Comparison of ENCODE assay signal across 26 cellular contexts in genomic region chr11:61375709-61376108, GRCh38. TPM values are rescaled to one million over a fixed set of nuclear protein-coding genes. Genes with fewer than 3 reads are reported as not detected.
DNase-seq lines count a peak whose midpoint lies in the region; ATAC-seq, FAIRE-seq and TF ChIP-seq lines count a peak whose summit lies in the region.
"Had no signal": no experiment of that assay in that cellular context is flagged by ENCODE, and none has a peak within 500 bp of the region (broad histone marks: within the 10 kb centered on the region; RNA-seq: fewer than 3 reads in every experiment).

No MANE protein-coding gene starts in this region.

- DNase-seq in HepG2 (ENCODE audit: low spot score) (no peak), colonic mucosa (no peak), mucosa of descending colon (no peak), iPS-NIHi7 (ENCODE audit: extremely low spot score) (no peak)
- DNase-seq: 8988T, ACHN, BE2C, Calu3, DMS153, DND-41, KG1, MM.1S, NCI-H1048, NCI-H1417 treated with DMSO at 0.1 percent for 48 hours, NCI-H1694 treated with DMSO at 0.1 percent for 48 hours, NCI-H2081, NCI-H2227 treated with DMSO at 0.1 percent for 48 hours, NCI-H69, OCI-M1 had no signal

- no peaks in the 10 kb centered on the region for H3K27me3 ChIP-seq in liver (ENCODE audit: control insufficient read depth in 4 of 4, insufficient read depth in 4 of 4, low read length in 3 of 4)
- no peaks in the 10 kb centered on the region for H3K27me3 ChIP-seq in HepG2 (ENCODE audit: control insufficient read depth in 1 of 2, insufficient read depth in 2 of 2, low read length in 2 of 2)
- no peaks in the 10 kb centered on the region for H3K27me3 ChIP-seq in colonic mucosa
- H3K27me3 ChIP-seq in thymus (ENCODE audit: control insufficient read depth, insufficient read depth): no peaks in the 10 kb centered on the region
- H3K27me3 ChIP-seq: BE2C had no signal

- POLR2A ChIA-PET in HepG2 (lab: Yijun Ruan, JAX): interaction anchor here (1.9 kb wide), 1 partner anchor 14 kb away, joined by 6 read pairs; the partner anchor contains the start of genes CYB561A3 and TMEM138

- peaks cover 36% of the 10 kb centered on the region for H3K36me3 Mint-ChIP-seq in activated T-helper 17 cell treated with anti-CD3 and anti-CD28 coated beads, Interleukin-2, amount 50 U/mL, for 72 hours (ENCODE audit: low read depth)

- H3K4me3 Mint-ChIP-seq in activated T-helper 17 cell treated with anti-CD3 and anti-CD28 coated beads, Interleukin-2, amount 50 U/mL, for 72 hours: no peak overlapping the region

- H3K4me1 Mint-ChIP-seq in activated T-helper 17 cell treated with anti-CD3 and anti-CD28 coated beads, Interleukin-2, amount 50 U/mL, for 72 hours: no peaks in the 10 kb centered on the region

- TF ChIP-seq CTCF in liver (IDR thresholded peaks at IDR 0.05; ENCODE audit: low read depth, low read length, missing input control) (no peak), HepG2 (CRISPR knock-in tag; IDR thresholded peaks at IDR 0.05) (no peak), colonic mucosa (IDR thresholded peaks at IDR 0.05) (no peak), mucosa of descending colon (IDR thresholded peaks at IDR 0.05) (no peak)

- no peaks in the 10 kb centered on the region for H3K9me3 Mint-ChIP-seq in activated T-helper 17 cell treated with anti-CD3 and anti-CD28 coated beads, Interleukin-2, amount 50 U/mL, for 72 hours

- H3K4me2 ChIP-seq in HepG2 (ENCODE audit: low read depth, low read length): no peak overlapping the region

- no peak for TF ChIP-seq RAD21 in liver (IDR thresholded peaks at IDR 0.05)
- no peak for TF ChIP-seq RAD21 in HepG2 (CRISPR knock-in tag; IDR thresholded peaks at IDR 0.05)

- TF ChIP-seq EP300 in HepG2 (IDR thresholded peaks at IDR 0.05; ENCODE audit: low read depth in 2 of 2, low read length in 2 of 2) (no peak), HepG2 (CRISPR knock-in tag; IDR thresholded peaks at IDR 0.05; ENCODE audit: borderline replicate concordance) (no peak)

- no peak overlapping the region for H2AFZ ChIP-seq in HepG2 (ENCODE audit: low read length)

- BruUV-seq in HepG2 (replicated peaks; lab: Mats Ljungman, UMichigan): no TSS peak

- H3K27me3 Mint-ChIP-seq in activated T-helper 17 cell treated with anti-CD3 and anti-CD28 coated beads, Interleukin-2, amount 50 U/mL, for 72 hours: no peaks in the 10 kb centered on the region

- H3K9ac ChIP-seq in liver (ENCODE audit: low read depth in 1 of 2, low read length in 2 of 2) (no peak overlapping the region), HepG2 (ENCODE audit: insufficient read depth, low read depth, low read length) (no peak overlapping the region), colonic mucosa (ENCODE audit: low read depth in 2 of 2, low read length in 2 of 2) (no peak overlapping the region)

- H3K79me2 ChIP-seq in HepG2 (ENCODE audit: insufficient read depth, low read length): no peaks in the 10 kb centered on the region

- H3K27ac ChIP-seq in liver (ENCODE audit: low read depth in 1 of 2, low read length in 2 of 2) (no peak overlapping the region), HepG2 (ENCODE audit: extremely low read length, insufficient read depth, low read length) (no peak overlapping the region), colonic mucosa (peak overlapping the region; percentile 3), thymus (ENCODE audit: low read depth) (peak overlapping the region; percentile 60)

- H3K36me3 ChIP-seq in liver (ENCODE audit: control insufficient read depth in 4 of 4, insufficient read depth in 3 of 4, low read depth in 1 of 4, low read length in 3 of 4) (no peaks in the 10 kb centered on the region), HepG2 (replicated peaks in 1 of 2; ENCODE audit: control insufficient read depth in 1 of 2, insufficient read depth in 2 of 2, low read length in 2 of 2) (0 out of 5 replicates have a peak, but pooled peaks cover 0 to 2% of the 10 kb centered on the region in 2 experiments), colonic mucosa (no peaks in the 10 kb centered on the region), mucosa of descending colon (ENCODE audit: low read depth) (no peaks in the 10 kb centered on the region), thymus (ENCODE audit: control insufficient read depth, insufficient read depth) (peaks cover 10% of the 10 kb centered on the region)
- H3K36me3 ChIP-seq: BE2C had no signal

- no peak for TF ChIP-seq POLR2A in HepG2 (IDR thresholded peaks at IDR 0.05; ENCODE audit: insufficient read depth in 1 of 2, low read depth in 2 of 2, low read length in 2 of 2)

- no peaks in the 10 kb centered on the region for H4K20me1 ChIP-seq in HepG2 (ENCODE audit: insufficient read depth, low read length)

- FAIRE-seq in HepG2 (lab: Jason Lieb, UNC): no peak
- FAIRE-seq: GM19239, H54, RCC 7860 had no signal

- H3K9me3 ChIP-seq in liver (ENCODE audit: control insufficient read depth in 4 of 4, low read length in 3 of 4) (no peaks in the 10 kb centered on the region), HepG2 (ENCODE audit: low read length) (peaks cover 3% of the 10 kb centered on the region; the same call in 1 of the 2 replicates), colonic mucosa (no peaks in the 10 kb centered on the region), mucosa of descending colon (no peaks in the 10 kb centered on the region), thymus (ENCODE audit: control insufficient read depth) (no peaks in the 10 kb centered on the region)
- H3K9me3 ChIP-seq: BE2C had no signal

- CTCF ChIA-PET in HepG2 (lab: Yijun Ruan, JAX; ENCODE audit: low intra/inter-chr PET ratio, low total read pairs): no interaction called here

- WGBS in liver: 49% methylated on average over 6 of the region's 6 CpGs
- WGBS in HepG2 (ENCODE audit: low lambda C conversion rate): 100% methylated on average over 6 of the region's 6 CpGs
- 92% methylated on average over 6 of the region's 6 CpGs for WGBS in thymus

- ATAC-seq in HepG2 (no peak), mucosa of descending colon (peak; percentile 36), HG03095 (IDR thresholded peaks at IDR 0.05; ENCODE audit: unreplicated experiment) (no peak)
- no peak for ATAC-seq in activated T-helper 17 cell treated with anti-CD3 and anti-CD28 coated beads, Interleukin-2, amount 50 U/mL, for 72 hours (replicated peaks)

- H3K27ac Mint-ChIP-seq in activated T-helper 17 cell treated with anti-CD3 and anti-CD28 coated beads, Interleukin-2, amount 50 U/mL, for 72 hours: no peak overlapping the region

- intact Hi-C loops in HepG2 (cut with micrococcal nuclease; ENCODE audit: unreplicated experiment) (no loop called here), colonic mucosa (cut with DNase I) (no loop called here), mucosa of descending colon (cut with DNase I, micrococcal nuclease) (no loop called here)

- H3K4me1 ChIP-seq in liver (ENCODE audit: control insufficient read depth in 4 of 4, insufficient read depth in 4 of 4, low read length in 3 of 4) (peaks cover 5 to 15% (median 7%) of the 10 kb centered on the region in 4 donors), HepG2 (ENCODE audit: insufficient read depth, low read length) (peaks cover 11% of the 10 kb centered on the region), colonic mucosa (no peaks in the 10 kb centered on the region), mucosa of descending colon (ENCODE audit: low read depth) (peaks cover 2% of the 10 kb centered on the region), thymus (ENCODE audit: control insufficient read depth, insufficient read depth, low read length) (no peaks in the 10 kb centered on the region)
- H3K4me1 ChIP-seq: BE2C had no signal

- in situ Hi-C loops in HepG2 (cut with HindIII; ENCODE audit: extremely low pct_ligation_motif_present, low pct_unique_long_range_greater_than_20kb): no loop called here

- H3K4me3 ChIP-seq in liver (ENCODE audit: low read depth in 1 of 3, low read length in 3 of 3) (no peak overlapping the region), HepG2 (replicated peaks in 1 of 3; ENCODE audit: insufficient read depth in 1 of 3, low read depth in 2 of 3, low read length in 3 of 3) (no peak overlapping the region), colonic mucosa (no peak overlapping the region), mucosa of descending colon (no peak overlapping the region), thymus (ENCODE audit: low read length) (no peak overlapping the region)

RNA-seq across cellular contexts. Expression of gene TMEM138, which starts 13.5 kb away (rescaled TPM):
- total RNA-seq in liver (10 to 100 TPM; 13.5 to 19.7 TPM), HepG2 (2016; rRNA removed; fragmentation: Illumina TruSeq; extraction: Trizol) (29.7 and 43.5 TPM in 2 replicates), colonic mucosa (10 to 100 TPM; 27.4 to 37.7 TPM), mucosa of descending colon (10 to 100 TPM; 35.2 to 38.2 (median 37.8) TPM)
- polyA plus RNA-seq in liver (10 to 100 TPM; 28.8 to 39.6 TPM), HepG2 (2011; rRNA removed) (51.0 and 61.0 TPM in 2 replicates), thymus (53.3 TPM)
- total RNA-seq in HepG2 (2016; cell fraction: cytosol; rRNA removed; fragmentation: Illumina TruSeq; extraction: Trizol; ENCODE audit: low read depth): 51.3 and 54.5 TPM in 2 replicates
- total RNA-seq in HepG2 (2016; cell fraction: insoluble cytoplasmic fraction; rRNA removed; fragmentation: Illumina TruSeq; extraction: Trizol): 30.1 and 40.0 TPM in 2 replicates
- total RNA-seq in HepG2 (2016; cell fraction: membrane; rRNA removed; fragmentation: Illumina TruSeq; extraction: Trizol): 36.1 and 36.5 TPM in 2 replicates
- total RNA-seq in HepG2 (2016; cell fraction: nucleus; rRNA removed; fragmentation: Illumina TruSeq; extraction: Trizol): 41.2 and 47.0 TPM in 2 replicates
- polyA plus RNA-seq in HepG2 (2011; cell fraction: cytosol; rRNA removed): 21.8 and 35.0 TPM in 2 replicates
- 63.4 and 76.1 TPM in 2 replicates for polyA plus RNA-seq in HepG2 (2011; cell fraction: nucleus; rRNA removed)
- 17.6 and 19.2 TPM in 2 replicates for polyA plus RNA-seq in HepG2 (2012)
- polyA plus RNA-seq in HepG2 (2016; cell fraction: cytosol; fragmentation: Illumina TruSeq; extraction: Trizol; ENCODE audit: low read depth): 15.5 and 18.0 TPM in 2 replicates
- polyA plus RNA-seq in HepG2 (2016; cell fraction: insoluble cytoplasmic fraction; fragmentation: Illumina TruSeq; extraction: Trizol; ENCODE audit: low read depth): 42.8 and 45.1 TPM in 2 replicates
- polyA plus RNA-seq in HepG2 (2016; cell fraction: membrane; fragmentation: Illumina TruSeq; extraction: Trizol; ENCODE audit: low read depth): 24.2 and 30.4 TPM in 2 replicates
- polyA plus RNA-seq in HepG2 (2016; cell fraction: nucleus; fragmentation: Illumina TruSeq; extraction: Trizol; ENCODE audit: insufficient read depth, low read depth): 85.3 and 100 TPM in 2 replicates
- 50.4 and 173 TPM in 2 replicates for polyA minus RNA-seq in HepG2 (2011; rRNA and poly(A)+ RNA removed; ENCODE audit: low replicate concordance)
- 9.5 and 9.6 TPM in 2 replicates for polyA minus RNA-seq in HepG2 (2011; cell fraction: cytosol; rRNA and poly(A)+ RNA removed)
- polyA minus RNA-seq in HepG2 (2011; cell fraction: nucleus; rRNA and poly(A)+ RNA removed): 41.6 and 57.1 TPM in 2 replicates
- 10 to 100 TPM; 30.6 to 47.9 TPM for total RNA-seq in activated T-helper 17 cell treated with anti-CD3 and anti-CD28 coated beads, Interleukin-2, amount 50 U/mL, for 72 hours

RNA-seq across cellular contexts. Expression of gene CYB561A3, which starts 14.0 kb away (rescaled TPM):
- total RNA-seq in liver (10 to 100 TPM; 22.2 to 36.5 TPM), HepG2 (2016; rRNA removed; fragmentation: Illumina TruSeq; extraction: Trizol) (11.5 and 14.9 TPM in 2 replicates), colonic mucosa (10 to 100 TPM; 64.2 to 88.5 TPM), mucosa of descending colon (10 to 100 TPM; 65.0 to 91.0 (median 66.6) TPM)
- polyA plus RNA-seq in liver (10 to 100 TPM; 20.2 to 34.6 TPM), HepG2 (2011; rRNA removed) (11.4 and 14.7 TPM in 2 replicates), thymus (20.5 TPM)
- total RNA-seq in HepG2 (2016; cell fraction: cytosol; rRNA removed; fragmentation: Illumina TruSeq; extraction: Trizol; ENCODE audit: low read depth): 5.6 and 5.9 TPM in 2 replicates
- total RNA-seq in HepG2 (2016; cell fraction: insoluble cytoplasmic fraction; rRNA removed; fragmentation: Illumina TruSeq; extraction: Trizol): 11.8 and 15.0 TPM in 2 replicates
- total RNA-seq in HepG2 (2016; cell fraction: membrane; rRNA removed; fragmentation: Illumina TruSeq; extraction: Trizol): 15.7 and 17.1 TPM in 2 replicates
- total RNA-seq in HepG2 (2016; cell fraction: nucleus; rRNA removed; fragmentation: Illumina TruSeq; extraction: Trizol): 11.9 and 12.4 TPM in 2 replicates
- polyA plus RNA-seq in HepG2 (2011; cell fraction: cytosol; rRNA removed): 19.7 and 21.5 TPM in 2 replicates
- 30.1 and 37.5 TPM in 2 replicates for polyA plus RNA-seq in HepG2 (2011; cell fraction: nucleus; rRNA removed)
- polyA plus RNA-seq in HepG2 (2012): 10.9 and 13.2 TPM in 2 replicates
- polyA plus RNA-seq in HepG2 (2016; cell fraction: cytosol; fragmentation: Illumina TruSeq; extraction: Trizol; ENCODE audit: low read depth): 4.6 and 6.4 TPM in 2 replicates
- polyA plus RNA-seq in HepG2 (2016; cell fraction: insoluble cytoplasmic fraction; fragmentation: Illumina TruSeq; extraction: Trizol; ENCODE audit: low read depth): 8.9 and 11.0 TPM in 2 replicates
- 11.1 and 11.3 TPM in 2 replicates for polyA plus RNA-seq in HepG2 (2016; cell fraction: membrane; fragmentation: Illumina TruSeq; extraction: Trizol; ENCODE audit: low read depth)
- 20.3 and 20.7 TPM in 2 replicates for polyA plus RNA-seq in HepG2 (2016; cell fraction: nucleus; fragmentation: Illumina TruSeq; extraction: Trizol; ENCODE audit: insufficient read depth, low read depth)
- polyA minus RNA-seq in HepG2 (2011; rRNA and poly(A)+ RNA removed; ENCODE audit: low replicate concordance): 41.4 and 173 TPM in 2 replicates
- polyA minus RNA-seq in HepG2 (2011; cell fraction: cytosol; rRNA and poly(A)+ RNA removed): 4.7 and 8.0 TPM in 2 replicates
- 9.4 and 9.7 TPM in 2 replicates for polyA minus RNA-seq in HepG2 (2011; cell fraction: nucleus; rRNA and poly(A)+ RNA removed)
- total RNA-seq in activated T-helper 17 cell treated with anti-CD3 and anti-CD28 coated beads, Interleukin-2, amount 50 U/mL, for 72 hours: 10 to 100 TPM; 46.5 to 62.3 TPM

RNA-seq across cellular contexts. Expression of gene TMEM216, which starts 16.7 kb away (rescaled TPM):
- total RNA-seq in liver (1 to 10 TPM; 3.3 to 3.8 TPM), HepG2 (2016; rRNA removed; fragmentation: Illumina TruSeq; extraction: Trizol) (25.2 and 25.4 TPM in 2 replicates), colonic mucosa (10 to 100 TPM in 1 of 2 donors, 1 to 10 TPM in 1; 9.0 to 10.3 TPM), mucosa of descending colon (10 to 100 TPM in 1 of 3 donors, 1 to 10 TPM in 2; 7.9 to 12.7 (median 8.9) TPM)
- polyA plus RNA-seq in liver (1 to 10 TPM; 2.3 to 4.0 TPM), HepG2 (2011; rRNA removed) (53.7 and 60.1 TPM in 2 replicates), thymus (21.5 TPM)
- 33.0 and 38.9 TPM in 2 replicates for total RNA-seq in HepG2 (2016; cell fraction: cytosol; rRNA removed; fragmentation: Illumina TruSeq; extraction: Trizol; ENCODE audit: low read depth)
- 23.9 and 27.8 TPM in 2 replicates for total RNA-seq in HepG2 (2016; cell fraction: insoluble cytoplasmic fraction; rRNA removed; fragmentation: Illumina TruSeq; extraction: Trizol)
- 43.9 and 52.8 TPM in 2 replicates for total RNA-seq in HepG2 (2016; cell fraction: membrane; rRNA removed; fragmentation: Illumina TruSeq; extraction: Trizol)
- 15.8 and 17.5 TPM in 2 replicates for total RNA-seq in HepG2 (2016; cell fraction: nucleus; rRNA removed; fragmentation: Illumina TruSeq; extraction: Trizol)
- polyA plus RNA-seq in HepG2 (2011; cell fraction: cytosol; rRNA removed): 44.7 and 56.5 TPM in 2 replicates
- polyA plus RNA-seq in HepG2 (2011; cell fraction: nucleus; rRNA removed): 20.0 and 25.6 TPM in 2 replicates
- 17.5 and 21.3 TPM in 2 replicates for polyA plus RNA-seq in HepG2 (2012)
- 45.4 and 52.3 TPM in 2 replicates for polyA plus RNA-seq in HepG2 (2016; cell fraction: cytosol; fragmentation: Illumina TruSeq; extraction: Trizol; ENCODE audit: low read depth)
- polyA plus RNA-seq in HepG2 (2016; cell fraction: insoluble cytoplasmic fraction; fragmentation: Illumina TruSeq; extraction: Trizol; ENCODE audit: low read depth): 31.2 and 31.8 TPM in 2 replicates
- 53.1 and 57.7 TPM in 2 replicates for polyA plus RNA-seq in HepG2 (2016; cell fraction: membrane; fragmentation: Illumina TruSeq; extraction: Trizol; ENCODE audit: low read depth)
- polyA plus RNA-seq in HepG2 (2016; cell fraction: nucleus; fragmentation: Illumina TruSeq; extraction: Trizol; ENCODE audit: insufficient read depth, low read depth): 33.0 and 35.6 TPM in 2 replicates
- polyA minus RNA-seq in HepG2 (2011; rRNA and poly(A)+ RNA removed; ENCODE audit: low replicate concordance): 13.9 and 44.9 TPM in 2 replicates
- polyA minus RNA-seq in HepG2 (2011; cell fraction: cytosol; rRNA and poly(A)+ RNA removed): 11.1 and 12.6 TPM in 2 replicates
- polyA minus RNA-seq in HepG2 (2011; cell fraction: nucleus; rRNA and poly(A)+ RNA removed): 11.3 and 19.4 TPM in 2 replicates
- total RNA-seq in activated T-helper 17 cell treated with anti-CD3 and anti-CD28 coated beads, Interleukin-2, amount 50 U/mL, for 72 hours: 10 to 100 TPM; 12.1 to 12.8 TPM

RNA-seq across cellular contexts. Expression of gene TKFC, which starts 42.7 kb away (rescaled TPM):
- 10 to 100 TPM; 15.7 to 47.7 TPM for total RNA-seq in liver
- polyA plus RNA-seq in liver: 100 to 1,000 TPM in 1 of 2 donors, 10 to 100 TPM in 1; 59.2 to 134 TPM
- 173 and 197 TPM in 2 replicates for total RNA-seq in HepG2 (2016; rRNA removed; fragmentation: Illumina TruSeq; extraction: Trizol)
- 25.7 and 34.7 TPM in 2 replicates for total RNA-seq in HepG2 (2016; cell fraction: cytosol; rRNA removed; fragmentation: Illumina TruSeq; extraction: Trizol; ENCODE audit: low read depth)
- total RNA-seq in HepG2 (2016; cell fraction: insoluble cytoplasmic fraction; rRNA removed; fragmentation: Illumina TruSeq; extraction: Trizol): 152 and 194 TPM in 2 replicates
- total RNA-seq in HepG2 (2016; cell fraction: membrane; rRNA removed; fragmentation: Illumina TruSeq; extraction: Trizol): 38.7 and 39.8 TPM in 2 replicates
- total RNA-seq in HepG2 (2016; cell fraction: nucleus; rRNA removed; fragmentation: Illumina TruSeq; extraction: Trizol): 130 and 153 TPM in 2 replicates
- polyA plus RNA-seq in HepG2 (2011; rRNA removed): 147 and 237 TPM in 2 replicates
- polyA plus RNA-seq in HepG2 (2011; cell fraction: cytosol; rRNA removed): 67.4 and 90.7 TPM in 2 replicates
- polyA plus RNA-seq in HepG2 (2011; cell fraction: nucleus; rRNA removed): 653 and 783 TPM in 2 replicates
- 226 and 325 TPM in 2 replicates for polyA plus RNA-seq in HepG2 (2012)
- polyA plus RNA-seq in HepG2 (2016; cell fraction: cytosol; fragmentation: Illumina TruSeq; extraction: Trizol; ENCODE audit: low read depth): 15.1 and 18.3 TPM in 2 replicates
- polyA plus RNA-seq in HepG2 (2016; cell fraction: insoluble cytoplasmic fraction; fragmentation: Illumina TruSeq; extraction: Trizol; ENCODE audit: low read depth): 134 and 173 TPM in 2 replicates
- 31.3 and 33.9 TPM in 2 replicates for polyA plus RNA-seq in HepG2 (2016; cell fraction: membrane; fragmentation: Illumina TruSeq; extraction: Trizol; ENCODE audit: low read depth)
- 236 and 246 TPM in 2 replicates for polyA plus RNA-seq in HepG2 (2016; cell fraction: nucleus; fragmentation: Illumina TruSeq; extraction: Trizol; ENCODE audit: insufficient read depth, low read depth)
- polyA minus RNA-seq in HepG2 (2011; rRNA and poly(A)+ RNA removed; ENCODE audit: low replicate concordance): 121 and 450 TPM in 2 replicates
- polyA minus RNA-seq in HepG2 (2011; cell fraction: cytosol; rRNA and poly(A)+ RNA removed): 129 and 149 TPM in 2 replicates
- 181 and 214 TPM in 2 replicates for polyA minus RNA-seq in HepG2 (2011; cell fraction: nucleus; rRNA and poly(A)+ RNA removed)
- total RNA-seq in colonic mucosa: 10 to 100 TPM; 50.0 to 81.3 TPM
- total RNA-seq in mucosa of descending colon: 10 to 100 TPM; 30.9 to 78.8 (median 63.1) TPM
- polyA plus RNA-seq in thymus: 47.4 TPM
- total RNA-seq in activated T-helper 17 cell treated with anti-CD3 and anti-CD28 coated beads, Interleukin-2, amount 50 U/mL, for 72 hours: 10 to 100 TPM; 32.6 to 32.9 TPM

RNA-seq across cellular contexts. Expression of gene DDB1, which starts 42.8 kb away (rescaled TPM):
- 100 to 1,000 TPM; 108 to 146 TPM for total RNA-seq in liver
- polyA plus RNA-seq in liver: 10 to 100 TPM; 37.5 to 70.2 TPM
- 266 and 292 TPM in 2 replicates for total RNA-seq in HepG2 (2016; rRNA removed; fragmentation: Illumina TruSeq; extraction: Trizol)
- total RNA-seq in HepG2 (2016; cell fraction: cytosol; rRNA removed; fragmentation: Illumina TruSeq; extraction: Trizol; ENCODE audit: low read depth): 44.8 and 45.1 TPM in 2 replicates
- 272 and 286 TPM in 2 replicates for total RNA-seq in HepG2 (2016; cell fraction: insoluble cytoplasmic fraction; rRNA removed; fragmentation: Illumina TruSeq; extraction: Trizol)
- 67.0 and 70.3 TPM in 2 replicates for total RNA-seq in HepG2 (2016; cell fraction: membrane; rRNA removed; fragmentation: Illumina TruSeq; extraction: Trizol)
- 147 and 162 TPM in 2 replicates for total RNA-seq in HepG2 (2016; cell fraction: nucleus; rRNA removed; fragmentation: Illumina TruSeq; extraction: Trizol)
- 175 and 217 TPM in 2 replicates for polyA plus RNA-seq in HepG2 (2011; rRNA removed)
- 205 and 216 TPM in 2 replicates for polyA plus RNA-seq in HepG2 (2011; cell fraction: cytosol; rRNA removed)
- 144 and 152 TPM in 2 replicates for polyA plus RNA-seq in HepG2 (2011; cell fraction: nucleus; rRNA removed)
- polyA plus RNA-seq in HepG2 (2012): 123 and 153 TPM in 2 replicates
- 13.5 and 15.8 TPM in 2 replicates for polyA plus RNA-seq in HepG2 (2016; cell fraction: cytosol; fragmentation: Illumina TruSeq; extraction: Trizol; ENCODE audit: low read depth)
- polyA plus RNA-seq in HepG2 (2016; cell fraction: insoluble cytoplasmic fraction; fragmentation: Illumina TruSeq; extraction: Trizol; ENCODE audit: low read depth): 239 and 252 TPM in 2 replicates
- 34.0 and 38.3 TPM in 2 replicates for polyA plus RNA-seq in HepG2 (2016; cell fraction: membrane; fragmentation: Illumina TruSeq; extraction: Trizol; ENCODE audit: low read depth)
- 168 and 174 TPM in 2 replicates for polyA plus RNA-seq in HepG2 (2016; cell fraction: nucleus; fragmentation: Illumina TruSeq; extraction: Trizol; ENCODE audit: insufficient read depth, low read depth)
- polyA minus RNA-seq in HepG2 (2011; rRNA and poly(A)+ RNA removed; ENCODE audit: low replicate concordance): 584 and 611 TPM in 2 replicates
- 276 and 305 TPM in 2 replicates for polyA minus RNA-seq in HepG2 (2011; cell fraction: cytosol; rRNA and poly(A)+ RNA removed)
- 187 and 203 TPM in 2 replicates for polyA minus RNA-seq in HepG2 (2011; cell fraction: nucleus; rRNA and poly(A)+ RNA removed)
- 100 to 1,000 TPM; 154 to 189 TPM for total RNA-seq in colonic mucosa
- 100 to 1,000 TPM; 121 to 152 (median 140) TPM for total RNA-seq in mucosa of descending colon
- polyA plus RNA-seq in thymus: 129 TPM
- total RNA-seq in activated T-helper 17 cell treated with anti-CD3 and anti-CD28 coated beads, Interleukin-2, amount 50 U/mL, for 72 hours: 100 to 1,000 TPM; 211 to 344 TPM

Comparison
In these comparisons a context has a peak if more than half of its experiments do, and no peak if none do; other contexts are left out.
1. H3K27ac ChIP-seq: peak in colonic mucosa (single experiment) and thymus (single experiment); none in liver (0 of 2) and HepG2 (single experiment).